Comparison of ENCODE assay signal across 11 cellular contexts in genomic region chr16:50360779-50361178, GRCh38. TPM values are rescaled to one million over a fixed set of nuclear protein-coding genes. Genes with fewer than 3 reads are reported as not detected.
DNase-seq lines count a peak whose midpoint lies in the region; ATAC-seq and TF ChIP-seq lines count a peak whose summit lies in the region.
"Had no signal": no experiment of that assay in that cellular context is flagged by ENCODE, and none has a peak within 500 bp of the region (broad histone marks: within the 10 kb centered on the region; RNA-seq: fewer than 3 reads in every experiment).

No MANE protein-coding gene starts in this region.

- no peak for DNase-seq in activated naive CD8-positive, alpha-beta T cell treated with anti-CD3 and anti-CD28 coated beads for 36 hours
- peak; percentile 37 for DNase-seq in amniotic epithelial cell (ENCODE audit: low read depth)
- DNase-seq in kidney tubule cell (ENCODE audit: low spot score) = peak; percentile 55
- DNase-seq in tibial artery = no peak
- DNase-seq in stimulated activated CD4-positive, alpha-beta T cell treated with anti-CD3 and anti-CD28 coated beads, Interleukin-2, amount 100 ng/mL, for 24 hours = no peak
- DNase-seq in NCI-H2107 treated with DMSO at 0.1 percent for 48 hours (lab: John Stamatoyannopoulos, UW; ENCODE audit: unreplicated experiment) = no peak
- DNase-seq: NCI-H1436 treated with DMSO at 0.1 percent for 48 hours, spleen, T-cell had no signal

- peaks cover 0 to 67% (median 26%) of the 10 kb centered on the region in 4 donors for H3K4me1 ChIP-seq in tibial artery

- H3K9me3 Mint-ChIP-seq in activated naive CD8-positive, alpha-beta T cell (ENCODE audit: low read depth) = no peaks in the 10 kb centered on the region
- H3K9me3 Mint-ChIP-seq in activated naive CD8-positive, alpha-beta T cell treated with anti-CD3 and anti-CD28 coated beads for 36 hours = no peaks in the 10 kb centered on the region
- H3K9me3 Mint-ChIP-seq: T-cell had no signal

- H3K27ac ChIP-seq in tibial artery = peak overlapping the region; percentile 65 to 67
- H3K27ac ChIP-seq: spleen had no signal

- H3K4me1 Mint-ChIP-seq in activated naive CD8-positive, alpha-beta T cell (ENCODE audit: low read depth) = peaks cover 64% of the 10 kb centered on the region
- H3K4me1 Mint-ChIP-seq in activated naive CD8-positive, alpha-beta T cell treated with anti-CD3 and anti-CD28 coated beads for 36 hours = peaks cover 38% of the 10 kb centered on the region

- peaks cover 9% of the 10 kb centered on the region for H3K36me3 Mint-ChIP-seq in activated naive CD8-positive, alpha-beta T cell
- peaks cover 14% of the 10 kb centered on the region for H3K36me3 Mint-ChIP-seq in activated naive CD8-positive, alpha-beta T cell treated with anti-CD3 and anti-CD28 coated beads for 36 hours

- intact Hi-C loops in tibial artery (cut with DNase I; ENCODE audit: low total_unique reads) = loop anchor here (5.0 to 10.0 kb wide), 2 partner anchors 338 to 384 kb away; partner anchors contain the start of gene CYLD

- H3K9me3 ChIP-seq in tibial artery = no peaks in the 10 kb centered on the region
- H3K9me3 ChIP-seq: spleen had no signal

- peak overlapping the region; percentile 78 for H3K27ac Mint-ChIP-seq in activated naive CD8-positive, alpha-beta T cell
- no peak overlapping the region for H3K27ac Mint-ChIP-seq in activated naive CD8-positive, alpha-beta T cell treated with anti-CD3 and anti-CD28 coated beads for 36 hours

- H3K27me3 ChIP-seq in tibial artery = no peaks in the 10 kb centered on the region
- H3K27me3 ChIP-seq: spleen had no signal

- no peak overlapping the region for H3K4me3 ChIP-seq in tibial artery
- H3K4me3 ChIP-seq: spleen had no signal

- no peak overlapping the region for H3K4me3 Mint-ChIP-seq in activated naive CD8-positive, alpha-beta T cell
- no peak overlapping the region for H3K4me3 Mint-ChIP-seq in activated naive CD8-positive, alpha-beta T cell treated with anti-CD3 and anti-CD28 coated beads for 36 hours
- H3K4me3 Mint-ChIP-seq: T-cell had no signal

- TF ChIP-seq CTCF in tibial artery (IDR thresholded peaks at IDR 0.05) = no peak

- H3K36me3 ChIP-seq in tibial artery = peaks cover 0 to 19% (median 14%) of the 10 kb centered on the region in 3 donors

- no peak for ATAC-seq in HG02981 (IDR thresholded peaks at IDR 0.05; ENCODE audit: unreplicated experiment)

- H3K27me3 Mint-ChIP-seq in activated naive CD8-positive, alpha-beta T cell = no peaks in the 10 kb centered on the region
- H3K27me3 Mint-ChIP-seq in activated naive CD8-positive, alpha-beta T cell treated with anti-CD3 and anti-CD28 coated beads for 36 hours = no peaks in the 10 kb centered on the region
- H3K27me3 Mint-ChIP-seq: T-cell had no signal

RNA-seq across cellular contexts. Expression of gene BRD7, which starts 8.0 kb away (rescaled TPM):
- total RNA-seq in activated naive CD8-positive, alpha-beta T cell treated with anti-CD3 and anti-CD28 coated beads for 36 hours = 10 to 100 TPM; 93.6 to 98.5 TPM

Comparison
In these comparisons a context has a peak if more than half of its experiments do, and no peak if none do; other contexts are left out.
1. DNase-seq: peak in amniotic epithelial cell (single experiment) and kidney tubule cell (single experiment); none in activated naive CD8-positive, alpha-beta T cell treated with anti-CD3 and anti-CD28 coated beads for 36 hours (single experiment), tibial artery (0 of 2), stimulated activated CD4-positive, alpha-beta T cell treated with anti-CD3 and anti-CD28 coated beads, Interleukin-2, amount 100 ng/mL, for 24 hours (0 of 2) and NCI-H2107 treated with DMSO at 0.1 percent for 48 hours (single experiment).